7 cellular contexts compared by ENCODE assay signal in genomic region chr15:74127255-74127953, GRCh38. TPM values are rescaled to one million over a fixed set of nuclear protein-coding genes. Genes with fewer than 3 reads are reported as not detected.
A peak's percentile ranks its signal among the peaks of the same experiment; 100 is the strongest.
DNase-seq lines count a peak whose midpoint lies in the region; ATAC-seq and TF ChIP-seq lines count a peak whose summit lies in the region.

No MANE protein-coding gene starts in this region.

- TF ChIP-seq CTCF in GM13976 (IDR thresholded peaks at IDR 0.05; ENCODE audit: borderline replicate concordance, control extremely low read depth, extremely low read depth, insufficient read depth, missing control alignments) (peak; percentile 100), parathyroid adenoma (IDR thresholded peaks at IDR 0.05) (peak; percentile 81)

- peaks cover 3% of the 10 kb centered on the region for H3K27me3 ChIP-seq in parathyroid adenoma (ENCODE audit: control insufficient read depth, insufficient read depth, low read length)
- peaks cover 56% of the 10 kb centered on the region for H3K27me3 ChIP-seq in thymus (ENCODE audit: control insufficient read depth, insufficient read depth)

- H3K36me3 ChIP-seq in parathyroid adenoma (ENCODE audit: control insufficient read depth, insufficient read depth, low read length) (no peaks in the 10 kb centered on the region), thymus (ENCODE audit: control insufficient read depth, insufficient read depth) (no peaks in the 10 kb centered on the region)

- peak; percentile 94 to 95 for ATAC-seq in activated naive CD4-positive, alpha-beta T cell treated with anti-CD3 and anti-CD28 coated beads, Interleukin-2, amount 50 U/mL, for 72 hours
- peak; percentile 97 for ATAC-seq in Right ventricle myocardium inferior

- WGBS in thymus = 10% methylated on average over 44 of the region's 44 CpGs

- H2AFZ ChIP-seq in parathyroid adenoma = no peak overlapping the region

- H3K27ac Mint-ChIP-seq in activated naive CD4-positive, alpha-beta T cell treated with anti-CD3 and anti-CD28 coated beads, Interleukin-2, amount 50 U/mL, for 72 hours = no peak overlapping the region

- H3K9me3 ChIP-seq in parathyroid adenoma (ENCODE audit: control insufficient read depth, low read length) = no peaks in the 10 kb centered on the region
- no peaks in the 10 kb centered on the region for H3K9me3 ChIP-seq in thymus (ENCODE audit: control insufficient read depth)

- H3K4me1 ChIP-seq in parathyroid adenoma (no peaks in the 10 kb centered on the region), thymus (ENCODE audit: control insufficient read depth, insufficient read depth, low read length) (no peaks in the 10 kb centered on the region)

- H3K9ac ChIP-seq in parathyroid adenoma = no peak overlapping the region

- H3K4me2 ChIP-seq in parathyroid adenoma (ENCODE audit: low read length) = peak overlapping the region; percentile 64

- no peaks in the 10 kb centered on the region for H3K79me2 ChIP-seq in parathyroid adenoma

- DNase-seq in GM13976 (ENCODE audit: low spot score) (peak; percentile 90), MV-4-11 (lab: John Stamatoyannopoulos, UW) (peak; percentile 63), SKM-1 treated with dmso at 0.1 percent for 144 hours (lab: John Stamatoyannopoulos, UW; ENCODE audit: unreplicated experiment) (peak; percentile 63), Right ventricle myocardium inferior (ENCODE audit: missing footprints) (peak; percentile 93)
- peak; percentile 79 to 99 for DNase-seq in activated naive CD4-positive, alpha-beta T cell treated with anti-CD3 and anti-CD28 coated beads, Interleukin-2, amount 50 U/mL, for 72 hours (ENCODE audit: low spot score in 2 of 2)

- no peaks in the 10 kb centered on the region for H3K9me3 Mint-ChIP-seq in activated naive CD4-positive, alpha-beta T cell treated with anti-CD3 and anti-CD28 coated beads, Interleukin-2, amount 50 U/mL, for 72 hours

- H3K27ac ChIP-seq in parathyroid adenoma (no peak overlapping the region), thymus (ENCODE audit: low read depth) (no peak overlapping the region)

- intact Hi-C loops in Right ventricle myocardium inferior (cut with DNase I) = loop anchor here (1.0 kb wide), 2 partner anchors 176 to 195 kb away; no protein-coding TSS in a partner anchor

- H3K36me3 Mint-ChIP-seq in activated naive CD4-positive, alpha-beta T cell treated with anti-CD3 and anti-CD28 coated beads, Interleukin-2, amount 50 U/mL, for 72 hours = no peaks in the 10 kb centered on the region

- H3K4me3 ChIP-seq in parathyroid adenoma (ENCODE audit: low read depth, low read length) = peak overlapping the region; percentile 16
- peak overlapping the region; percentile 25 for H3K4me3 ChIP-seq in thymus (ENCODE audit: low read length)

- in situ Hi-C loops in GM13976 (cut with MboI; ENCODE audit: low sequenced_read_pairs, unreplicated experiment) = loop anchor here (5.0 kb wide), 1 partner anchor 180 kb away; no protein-coding TSS in a partner anchor

RNA-seq across cellular contexts. Expression of gene ISLR2, which starts 3.0 kb away (rescaled TPM):
- total RNA-seq in activated naive CD4-positive, alpha-beta T cell treated with anti-CD3 and anti-CD28 coated beads, Interleukin-2, amount 50 U/mL, for 72 hours = not detected
- 1.3 TPM for total RNA-seq in Right ventricle myocardium inferior
- polyA plus RNA-seq in thymus = 0.98 TPM

RNA-seq across cellular contexts. Expression of gene GOLGA6A, which starts 45.1 kb away (rescaled TPM):
- 1 to 10 TPM in 1 of 2 donors, not detected in 1; 1.1 TPM for total RNA-seq in activated naive CD4-positive, alpha-beta T cell treated with anti-CD3 and anti-CD28 coated beads, Interleukin-2, amount 50 U/mL, for 72 hours
- total RNA-seq in Right ventricle myocardium inferior = not detected
- polyA plus RNA-seq in thymus = 0.09 TPM

RNA-seq across cellular contexts. Expression of gene ISLR, which starts 46.1 kb away (rescaled TPM):
- not detected for total RNA-seq in activated naive CD4-positive, alpha-beta T cell treated with anti-CD3 and anti-CD28 coated beads, Interleukin-2, amount 50 U/mL, for 72 hours
- total RNA-seq in Right ventricle myocardium inferior = 13.8 TPM
- polyA plus RNA-seq in thymus = 11.0 TPM

Comparison
In these comparisons a context has a peak if more than half of its experiments do, and no peak if none do; other contexts are left out.
1. RNA of gene ISLR, which starts 46.1 kb away (total RNA-seq): 13.8 TPM in Right ventricle myocardium inferior (single experiment); not detected in activated naive CD4-positive, alpha-beta T cell treated with anti-CD3 and anti-CD28 coated beads, Interleukin-2, amount 50 U/mL, for 72 hours; every median in the first group is over 10 times any median in the second.
2. Peak in every context shown above with its lines, with median percentiles within 50 percentile points of each other: DNase-seq.